In the genomic region with DNA sequence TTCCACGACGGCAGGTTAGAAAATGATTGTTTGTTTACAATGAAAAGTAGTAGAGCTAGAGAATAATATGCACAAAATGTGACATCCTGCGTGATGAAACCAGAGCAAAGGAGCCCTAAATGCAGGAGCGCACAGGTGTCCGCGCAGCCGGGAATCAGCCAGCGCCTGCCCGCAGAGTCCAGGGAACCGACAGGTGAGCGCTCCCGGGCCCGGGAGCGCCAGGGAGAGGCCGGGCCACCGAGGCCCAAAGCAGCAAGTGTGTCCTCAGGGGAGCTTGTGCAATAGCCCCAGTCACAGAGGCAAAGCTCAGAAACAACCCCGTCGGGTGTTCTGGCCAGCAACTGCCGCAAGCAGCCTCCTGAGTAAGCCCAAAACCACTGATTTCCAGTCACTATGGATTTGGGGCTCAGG, we compare ENCODE assay signal across 8 cellular contexts. TPM values are rescaled to one million over a fixed set of nuclear protein-coding genes. Genes with fewer than 3 reads are reported as not detected.
DNase-seq lines count a peak whose midpoint lies in the region; ATAC-seq lines count a peak whose summit lies in the region.

No MANE protein-coding gene starts in this region.

- peak overlapping the region; percentile 94 for H3K4me3 Mint-ChIP-seq in activated CD4-positive, alpha-beta memory T cell treated with anti-CD3 and anti-CD28 coated beads for 36 hours

- H3K36me3 Mint-ChIP-seq in activated CD4-positive, alpha-beta memory T cell treated with anti-CD3 and anti-CD28 coated beads for 36 hours = peaks cover 15% of the 10 kb centered on the region

- H3K36me3 ChIP-seq in iPS-20b (ENCODE audit: insufficient read depth, low read depth, low read length) (peaks cover 21% of the 10 kb centered on the region), subcutaneous abdominal adipose tissue (ENCODE audit: control insufficient read depth in 5 of 5, insufficient read depth in 5 of 5, low read length in 5 of 5) (peaks cover 0 to 32% (median 22%) of the 10 kb centered on the region in 5 donors)

- H3K9me3 ChIP-seq in iPS-20b (ENCODE audit: insufficient read depth, low read depth, low read length) (no peaks in the 10 kb centered on the region), subcutaneous abdominal adipose tissue (ENCODE audit: control insufficient read depth in 5 of 5, low read length in 5 of 5) (no peaks in the 10 kb centered on the region)

- H3K27me3 Mint-ChIP-seq in activated CD4-positive, alpha-beta memory T cell treated with anti-CD3 and anti-CD28 coated beads for 36 hours = no peaks in the 10 kb centered on the region

- H3K9ac ChIP-seq in iPS-20b (ENCODE audit: low read depth, low read length) (peak overlapping the region; percentile 79; the same call in 1 of the 2 replicates), subcutaneous abdominal adipose tissue (ENCODE audit: low read length in 5 of 5) (peak overlapping the region in 4 of 5 donors; percentile 80 to 93 (median 86))

- no peak overlapping the region for H3K27ac ChIP-seq in iPS-20b (ENCODE audit: low read length)
- H3K27ac ChIP-seq in subcutaneous abdominal adipose tissue (ENCODE audit: low read depth, low read length) = peak overlapping the region; percentile 95

- DNase-seq in SKM-1 treated with dmso at 0.1 percent for 144 hours (lab: John Stamatoyannopoulos, UW; ENCODE audit: unreplicated experiment) (peak; percentile 13), SKM-1 (lab: John Stamatoyannopoulos, UW; ENCODE audit: unreplicated experiment) (no peak)
- no peak for DNase-seq in activated CD4-positive, alpha-beta memory T cell treated with anti-CD3 and anti-CD28 coated beads for 36 hours
- no peak for DNase-seq in stimulated activated CD4-positive, alpha-beta T cell treated with anti-CD3 and anti-CD28 coated beads, Interleukin-2, amount 100 ng/mL, for 24 hours

- peaks cover 16% of the 10 kb centered on the region for H3K27me3 ChIP-seq in iPS-20b (ENCODE audit: insufficient read depth, low read length)
- no peaks in the 10 kb centered on the region for H3K27me3 ChIP-seq in subcutaneous abdominal adipose tissue (ENCODE audit: control insufficient read depth in 5 of 5, insufficient read depth in 4 of 5, low read length in 5 of 5)

- ATAC-seq in HG02798 (IDR thresholded peaks at IDR 0.05; ENCODE audit: poor library complexity, unreplicated experiment) (no peak), HG03457 (IDR thresholded peaks at IDR 0.05; ENCODE audit: unreplicated experiment) (no peak)

- H3K4me3 ChIP-seq in iPS-20b (ENCODE audit: low read length) (peak overlapping the region; percentile 73), subcutaneous abdominal adipose tissue (ENCODE audit: low read depth in 1 of 5, low read length in 5 of 5) (peak overlapping the region; percentile 79 to 87 (median 82))

- peaks cover 7% of the 10 kb centered on the region; the same call in 1 of the 2 replicates for H3K4me1 ChIP-seq in iPS-20b (ENCODE audit: insufficient read depth, low read length)
- peaks cover 0 to 36% (median 23%) of the 10 kb centered on the region in 5 donors for H3K4me1 ChIP-seq in subcutaneous abdominal adipose tissue (ENCODE audit: control insufficient read depth in 5 of 5, insufficient read depth in 5 of 5, low read length in 5 of 5)

- peak overlapping the region; percentile 80 for H3K27ac Mint-ChIP-seq in activated CD4-positive, alpha-beta memory T cell treated with anti-CD3 and anti-CD28 coated beads for 36 hours

- POLR2A ChIA-PET in activated CD4-positive, alpha-beta memory T cell treated with anti-CD3 and anti-CD28 coated beads for 36 hours (lab: Charles Lee) = interaction anchor here (0.6 to 4.0 kb wide), 8 partner anchors 10 to 179 kb away, joined by 3 to 20 read pairs (median 4); partner anchors contain the start of genes HMGCL, LYPLA2, PITHD1 and SRSF10

- no peaks in the 10 kb centered on the region for H3K9me3 Mint-ChIP-seq in activated CD4-positive, alpha-beta memory T cell treated with anti-CD3 and anti-CD28 coated beads for 36 hours

- CTCF ChIA-PET in activated CD4-positive, alpha-beta memory T cell treated with anti-CD3 and anti-CD28 coated beads for 36 hours (lab: Charles Lee) = interaction anchor here (0.8 to 6.5 kb wide), 6 partner anchors 9 to 47 kb away, joined by 3 to 39 read pairs (median 4); partner anchors contain the start of gene LYPLA2

- H3K4me1 Mint-ChIP-seq in activated CD4-positive, alpha-beta memory T cell treated with anti-CD3 and anti-CD28 coated beads for 36 hours (ENCODE audit: low read depth) = peaks cover 14% of the 10 kb centered on the region

- intact Hi-C loops in activated CD4-positive, alpha-beta memory T cell treated with anti-CD3 and anti-CD28 coated beads for 36 hours (cut with micrococcal nuclease) = no loop called here

RNA-seq across cellular contexts. Expression of gene GALE, which starts 0.8 kb away (rescaled TPM):
- total RNA-seq in activated CD4-positive, alpha-beta memory T cell treated with anti-CD3 and anti-CD28 coated beads for 36 hours = 10 to 100 TPM; 49.4 to 54.9 TPM

RNA-seq across cellular contexts. Expression of gene LYPLA2, which starts 10.4 kb away (rescaled TPM):
- total RNA-seq in activated CD4-positive, alpha-beta memory T cell treated with anti-CD3 and anti-CD28 coated beads for 36 hours = 10 to 100 TPM; 70.5 to 71.1 TPM

RNA-seq across cellular contexts. Expression of gene PITHD1, which starts 23.1 kb away (rescaled TPM):
- total RNA-seq in activated CD4-positive, alpha-beta memory T cell treated with anti-CD3 and anti-CD28 coated beads for 36 hours = 10 to 100 TPM; 67.2 to 69.0 TPM

RNA-seq across cellular contexts. Expression of gene HMGCL, which starts 23.9 kb away (rescaled TPM):
- 10 to 100 TPM; 34.2 to 35.3 TPM for total RNA-seq in activated CD4-positive, alpha-beta memory T cell treated with anti-CD3 and anti-CD28 coated beads for 36 hours

RNA-seq across cellular contexts. Expression of gene ELOA, which starts 58.1 kb away (rescaled TPM):
- 10 to 100 TPM; 28.1 to 30.4 TPM for total RNA-seq in activated CD4-positive, alpha-beta memory T cell treated with anti-CD3 and anti-CD28 coated beads for 36 hours
